Comparison of ENCODE assay signal across 9 cellular contexts in genomic region chr3:197224034-197224444, GRCh38.
DNase-seq lines count a peak whose midpoint lies in the region; ATAC-seq and TF ChIP-seq lines count a peak whose summit lies in the region.
"Had no signal": no experiment of that assay in that cellular context is flagged by ENCODE, and none has a peak within 500 bp of the region (broad histone marks: within the 10 kb centered on the region; RNA-seq: fewer than 3 reads in every experiment).

No MANE protein-coding gene starts in this region.

- H3K4me3 ChIP-seq in NB4 (ENCODE audit: low read depth, low read length) (no peak overlapping the region), gastrocnemius medialis (no peak overlapping the region)

- H3K4me3 Mint-ChIP-seq in T-helper 17 cell = no peak overlapping the region
- H3K4me3 Mint-ChIP-seq: central memory CD8-positive, alpha-beta T cell had no signal

- intact Hi-C loops in gastrocnemius medialis (cut with DNase I; ENCODE audit: low total_unique reads) = loop anchor here (1.0 kb wide), 1 partner anchor 232 kb away; no protein-coding TSS in a partner anchor

- TF ChIP-seq POLR2A in NB4 (IDR thresholded peaks at IDR 0.05; ENCODE audit: extremely low read depth, insufficient read length) (no peak), gastrocnemius medialis (IDR thresholded peaks at IDR 0.05) (no peak)

- H3K4me1 ChIP-seq in gastrocnemius medialis = peaks cover 34 to 53% of the 10 kb centered on the region in 2 donors

- no peak overlapping the region for H3K27ac ChIP-seq in gastrocnemius medialis

- peak overlapping the region; percentile 68 for H3K27ac Mint-ChIP-seq in T-helper 17 cell

- peak; percentile 1 for DNase-seq in activated CD8-positive, alpha-beta memory T cell treated with anti-CD3 and anti-CD28 coated beads, Interleukin-2, amount 50 U/mL, for 1 hour (ENCODE audit: extremely low read depth)
- DNase-seq in activated CD8-positive, alpha-beta memory T cell treated with anti-CD3 and anti-CD28 coated beads, Interleukin-2, amount 50 U/mL, for 48 hours = no peak
- peak; percentile 64 for DNase-seq in NB4 (ENCODE audit: low read depth)
- no peak for DNase-seq in T-helper 17 cell
- DNase-seq in glomerular endothelial cell (ENCODE audit: extremely low read depth, low read depth, low spot score) = peak; percentile 16
- DNase-seq in gastrocnemius medialis = no peak
- DNase-seq in NK-92 (lab: John Stamatoyannopoulos, UW; ENCODE audit: unreplicated experiment) = no peak

- no peaks in the 10 kb centered on the region for H3K36me3 Mint-ChIP-seq in T-helper 17 cell (ENCODE audit: low read depth)

- in situ Hi-C loops in gastrocnemius medialis (cut with MboI; ENCODE audit: low sequenced_read_pairs in 4 of 4) = no loop called here

- TF ChIP-seq CTCF in NB4 (IDR thresholded peaks at IDR 0.05; ENCODE audit: low read depth, low read length) = peak; percentile 29
- peak; percentile 32 to 57 (median 41) for TF ChIP-seq CTCF in gastrocnemius medialis (IDR thresholded peaks at IDR 0.05 in 4 of 5, conservative IDR thresholded peaks at IDR 0.05 in 1 of 5)

- no peaks in the 10 kb centered on the region for H3K27me3 ChIP-seq in gastrocnemius medialis

- no peaks in the 10 kb centered on the region for H3K36me3 ChIP-seq in gastrocnemius medialis

- ATAC-seq in T-helper 17 cell (no peak), gastrocnemius medialis (peak; percentile 36 to 45), HG03354 (IDR thresholded peaks at IDR 0.05; ENCODE audit: poor library complexity, severe bottlenecking, unreplicated experiment) (no peak)

- peaks cover 26% of the 10 kb centered on the region for H3K4me1 Mint-ChIP-seq in T-helper 17 cell

- no peaks in the 10 kb centered on the region for H3K27me3 Mint-ChIP-seq in T-helper 17 cell
- H3K27me3 Mint-ChIP-seq: central memory CD8-positive, alpha-beta T cell had no signal

- H3K9me3 ChIP-seq in T-helper 17 cell (ENCODE audit: control insufficient read depth, low read length, poor library complexity, severe bottlenecking) (no peaks in the 10 kb centered on the region), gastrocnemius medialis (no peaks in the 10 kb centered on the region)

Comparison
In these comparisons a context has a peak if more than half of its experiments do, and no peak if none do; other contexts are left out.
1. DNase-seq: peak in activated CD8-positive, alpha-beta memory T cell treated with anti-CD3 and anti-CD28 coated beads, Interleukin-2, amount 50 U/mL, for 1 hour (single experiment), NB4 (single experiment) and glomerular endothelial cell (single experiment); none in activated CD8-positive, alpha-beta memory T cell treated with anti-CD3 and anti-CD28 coated beads, Interleukin-2, amount 50 U/mL, for 48 hours (single experiment), T-helper 17 cell (0 of 3), gastrocnemius medialis (0 of 2) and NK-92 (single experiment).
2. ATAC-seq: peak in gastrocnemius medialis (2 of 2); none in T-helper 17 cell (single experiment) and HG03354 (single experiment).